In the genomic region with DNA sequence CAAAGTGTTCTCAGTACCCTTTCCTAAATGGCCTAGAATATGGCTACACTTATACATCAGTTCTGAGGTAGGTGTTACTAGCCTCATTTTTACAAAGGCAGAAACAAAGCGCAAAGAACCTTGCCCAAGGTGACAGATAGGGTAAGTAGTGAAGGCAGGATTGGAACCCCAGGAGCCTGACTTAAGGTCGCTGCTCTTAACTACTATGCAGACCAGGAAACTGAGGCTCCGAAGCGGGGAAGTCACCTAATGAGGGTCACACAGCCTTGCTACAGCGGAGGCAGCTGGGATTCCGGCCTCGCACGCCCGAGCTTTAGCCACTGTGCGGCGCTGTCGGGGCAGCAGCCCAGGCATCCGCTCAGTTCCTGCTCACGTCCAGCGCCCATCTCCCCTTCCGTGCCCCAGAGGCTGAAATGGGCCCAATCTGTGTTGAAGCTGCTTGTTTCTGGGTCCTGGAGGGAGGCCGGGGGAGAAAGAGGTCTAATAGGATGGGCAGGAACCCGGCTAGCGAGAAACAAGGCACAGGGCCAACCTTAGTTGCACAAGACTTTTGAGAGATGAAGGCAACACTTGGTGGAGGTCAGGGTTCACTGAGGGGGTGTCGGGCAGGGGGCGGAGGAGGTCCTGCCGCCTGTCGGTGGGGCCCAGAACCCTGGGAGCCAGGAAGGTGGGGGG, we compare ENCODE assay signal across 1 cellular context.
TF ChIP-seq lines count a peak whose summit lies in the region.

No MANE protein-coding gene starts in this region.

TF ChIP-seq in HepG2, 621 proteins besides CTCF, POLR2A, EP300 and RAD21 (continued from another document and continues in another):
- TF ChIP-seq, protein P1, sequence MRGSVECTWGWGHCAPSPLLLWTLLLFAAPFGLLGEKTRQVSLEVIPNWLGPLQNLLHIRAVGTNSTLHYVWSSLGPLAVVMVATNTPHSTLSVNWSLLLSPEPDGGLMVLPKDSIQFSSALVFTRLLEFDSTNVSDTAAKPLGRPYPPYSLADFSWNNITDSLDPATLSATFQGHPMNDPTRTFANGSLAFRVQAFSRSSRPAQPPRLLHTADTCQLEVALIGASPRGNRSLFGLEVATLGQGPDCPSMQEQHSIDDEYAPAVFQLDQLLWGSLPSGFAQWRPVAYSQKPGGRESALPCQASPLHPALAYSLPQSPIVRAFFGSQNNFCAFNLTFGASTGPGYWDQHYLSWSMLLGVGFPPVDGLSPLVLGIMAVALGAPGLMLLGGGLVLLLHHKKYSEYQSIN (CRISPR knock-in tag; IDR thresholded peaks at IDR 0.05; ENCODE audit: borderline replicate concordance) = no peak
- peak; percentile 69; the same call in 1 of the 2 replicates for TF ChIP-seq NR2F6 (IDR thresholded peaks at IDR 0.05)
- TF ChIP-seq NR2F6 (CRISPR knock-in tag; IDR thresholded peaks at IDR 0.05) = peak; percentile 35; the same call in 1 of the 2 replicates
- TF ChIP-seq POLR2AphosphoS2 (IDR thresholded peaks at IDR 0.05; ENCODE audit: low read depth, low read length) = no peak
- TF ChIP-seq, protein P2, sequence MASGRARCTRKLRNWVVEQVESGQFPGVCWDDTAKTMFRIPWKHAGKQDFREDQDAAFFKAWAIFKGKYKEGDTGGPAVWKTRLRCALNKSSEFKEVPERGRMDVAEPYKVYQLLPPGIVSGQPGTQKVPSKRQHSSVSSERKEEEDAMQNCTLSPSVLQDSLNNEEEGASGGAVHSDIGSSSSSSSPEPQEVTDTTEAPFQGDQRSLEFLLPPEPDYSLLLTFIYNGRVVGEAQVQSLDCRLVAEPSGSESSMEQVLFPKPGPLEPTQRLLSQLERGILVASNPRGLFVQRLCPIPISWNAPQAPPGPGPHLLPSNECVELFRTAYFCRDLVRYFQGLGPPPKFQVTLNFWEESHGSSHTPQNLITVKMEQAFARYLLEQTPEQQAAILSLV (CRISPR knock-in tag; IDR thresholded peaks at IDR 0.05; ENCODE audit: borderline replicate concordance) = 0 out of 2 replicates have a peak, but pooled peaks have one; percentile 52
- TF ChIP-seq, protein P3, sequence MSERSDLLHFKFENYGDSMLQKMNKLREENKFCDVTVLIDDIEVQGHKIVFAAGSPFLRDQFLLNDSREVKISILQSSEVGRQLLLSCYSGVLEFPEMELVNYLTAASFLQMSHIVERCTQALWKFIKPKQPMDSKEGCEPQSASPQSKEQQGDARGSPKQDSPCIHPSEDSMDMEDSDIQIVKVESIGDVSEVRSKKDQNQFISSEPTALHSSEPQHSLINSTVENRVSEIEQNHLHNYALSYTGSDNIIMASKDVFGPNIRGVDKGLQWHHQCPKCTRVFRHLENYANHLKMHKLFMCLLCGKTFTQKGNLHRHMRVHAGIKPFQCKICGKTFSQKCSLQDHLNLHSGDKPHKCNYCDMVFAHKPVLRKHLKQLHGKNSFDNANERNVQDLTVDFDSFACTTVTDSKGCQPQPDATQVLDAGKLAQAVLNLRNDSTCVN (CRISPR knock-in tag; IDR thresholded peaks at IDR 0.05; ENCODE audit: borderline replicate concordance) = no peak
- peak; percentile 43; the same call in 1 of the 2 replicates for TF ChIP-seq ZNF350 (CRISPR knock-in tag; IDR thresholded peaks at IDR 0.05; ENCODE audit: borderline replicate concordance, low read depth)
- TF ChIP-seq, protein P4, sequence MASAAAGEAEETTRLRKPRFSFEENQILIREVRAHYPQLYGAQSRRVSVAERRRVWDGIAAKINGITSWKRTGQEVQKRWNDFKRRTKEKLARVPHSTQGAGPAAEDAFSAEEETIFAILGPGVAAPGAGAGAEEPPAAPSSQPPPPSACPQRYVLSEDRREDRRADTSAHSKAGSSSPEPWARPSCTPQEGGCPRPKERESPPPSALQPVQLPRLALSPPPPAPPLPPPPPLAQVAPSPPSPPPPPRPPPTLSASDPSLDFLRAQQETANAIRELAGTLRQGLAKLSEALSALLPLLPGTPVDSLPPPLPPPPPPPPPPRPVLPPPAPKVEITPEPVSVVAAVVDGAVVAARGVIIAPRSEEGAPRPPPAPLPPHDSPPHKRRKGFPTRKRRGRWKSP (CRISPR knock-in tag; IDR thresholded peaks at IDR 0.05) = no peak; the same call in 1 of the 2 replicates
- TF ChIP-seq ZNF839 (CRISPR knock-in tag; IDR thresholded peaks at IDR 0.05; ENCODE audit: borderline replicate concordance) = no peak
- TF ChIP-seq ZNF234 (CRISPR knock-in tag; conservative IDR thresholded peaks at IDR 0.05) = 0 out of 2 replicates have a peak, but pooled peaks have one; percentile 19
- no peak for TF ChIP-seq HOXA5 (CRISPR knock-in tag; IDR thresholded peaks at IDR 0.05)
- 0 out of 2 replicates have a peak, but pooled peaks have one; percentile 29 for TF ChIP-seq MIXL1 (CRISPR knock-in tag; IDR thresholded peaks at IDR 0.05)
- TF ChIP-seq, protein P5, sequence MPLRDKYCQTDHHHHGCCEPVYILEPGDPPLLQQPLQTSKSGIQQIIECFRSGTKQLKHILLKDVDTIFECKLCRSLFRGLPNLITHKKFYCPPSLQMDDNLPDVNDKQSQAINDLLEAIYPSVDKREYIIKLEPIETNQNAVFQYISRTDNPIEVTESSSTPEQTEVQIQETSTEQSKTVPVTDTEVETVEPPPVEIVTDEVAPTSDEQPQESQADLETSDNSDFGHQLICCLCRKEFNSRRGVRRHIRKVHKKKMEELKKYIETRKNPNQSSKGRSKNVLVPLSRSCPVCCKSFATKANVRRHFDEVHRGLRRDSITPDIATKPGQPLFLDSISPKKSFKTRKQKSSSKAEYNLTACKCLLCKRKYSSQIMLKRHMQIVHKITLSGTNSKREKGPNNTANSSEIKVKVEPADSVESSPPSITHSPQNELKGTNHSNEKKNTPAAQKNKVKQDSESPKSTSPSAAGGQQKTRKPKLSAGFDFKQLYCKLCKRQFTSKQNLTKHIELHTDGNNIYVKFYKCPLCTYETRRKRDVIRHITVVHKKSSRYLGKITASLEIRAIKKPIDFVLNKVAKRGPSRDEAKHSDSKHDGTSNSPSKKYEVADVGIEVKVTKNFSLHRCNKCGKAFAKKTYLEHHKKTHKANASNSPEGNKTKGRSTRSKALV (CRISPR knock-in tag; IDR thresholded peaks at IDR 0.05) = no peak
- peak; percentile 71 for TF ChIP-seq TBX2 (CRISPR knock-in tag; IDR thresholded peaks at IDR 0.05; ENCODE audit: borderline replicate concordance)
- TF ChIP-seq MZF1 (CRISPR knock-in tag; IDR thresholded peaks at IDR 0.05; ENCODE audit: borderline replicate concordance) = no peak
- no peak for TF ChIP-seq RXRB (CRISPR knock-in tag; IDR thresholded peaks at IDR 0.05; ENCODE audit: borderline replicate concordance)
- TF ChIP-seq THAP11 (CRISPR knock-in tag; IDR thresholded peaks at IDR 0.05) = no peak
- TF ChIP-seq TAF1 (CRISPR knock-in tag; IDR thresholded peaks at IDR 0.05) = 0 out of 2 replicates have a peak, but pooled peaks have one; percentile 28
- TF ChIP-seq, protein P6, sequence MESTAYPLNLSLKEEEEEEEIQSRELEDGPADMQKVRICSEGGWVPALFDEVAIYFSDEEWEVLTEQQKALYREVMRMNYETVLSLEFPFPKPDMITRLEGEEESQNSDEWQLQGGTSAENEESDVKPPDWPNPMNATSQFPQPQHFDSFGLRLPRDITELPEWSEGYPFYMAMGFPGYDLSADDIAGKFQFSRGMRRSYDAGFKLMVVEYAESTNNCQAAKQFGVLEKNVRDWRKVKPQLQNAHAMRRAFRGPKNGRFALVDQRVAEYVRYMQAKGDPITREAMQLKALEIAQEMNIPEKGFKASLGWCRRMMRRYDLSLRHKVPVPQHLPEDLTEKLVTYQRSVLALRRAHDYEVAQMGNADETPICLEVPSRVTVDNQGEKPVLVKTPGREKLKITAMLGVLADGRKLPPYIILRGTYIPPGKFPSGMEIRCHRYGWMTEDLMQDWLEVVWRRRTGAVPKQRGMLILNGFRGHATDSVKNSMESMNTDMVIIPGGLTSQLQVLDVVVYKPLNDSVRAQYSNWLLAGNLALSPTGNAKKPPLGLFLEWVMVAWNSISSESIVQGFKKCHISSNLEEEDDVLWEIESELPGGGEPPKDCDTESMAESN (CRISPR knock-in tag; conservative IDR thresholded peaks at IDR 0.05) = peak; percentile 68
- TF ChIP-seq ZNF550 (CRISPR knock-in tag; IDR thresholded peaks at IDR 0.05; ENCODE audit: borderline replicate concordance) = no peak
- TF ChIP-seq, protein P7, sequence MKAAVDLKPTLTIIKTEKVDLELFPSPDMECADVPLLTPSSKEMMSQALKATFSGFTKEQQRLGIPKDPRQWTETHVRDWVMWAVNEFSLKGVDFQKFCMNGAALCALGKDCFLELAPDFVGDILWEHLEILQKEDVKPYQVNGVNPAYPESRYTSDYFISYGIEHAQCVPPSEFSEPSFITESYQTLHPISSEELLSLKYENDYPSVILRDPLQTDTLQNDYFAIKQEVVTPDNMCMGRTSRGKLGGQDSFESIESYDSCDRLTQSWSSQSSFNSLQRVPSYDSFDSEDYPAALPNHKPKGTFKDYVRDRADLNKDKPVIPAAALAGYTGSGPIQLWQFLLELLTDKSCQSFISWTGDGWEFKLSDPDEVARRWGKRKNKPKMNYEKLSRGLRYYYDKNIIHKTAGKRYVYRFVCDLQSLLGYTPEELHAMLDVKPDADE (CRISPR knock-in tag; IDR thresholded peaks at IDR 0.05) = no peak
- TF ChIP-seq ZNF768 (CRISPR knock-in tag; IDR thresholded peaks at IDR 0.05) = peak; percentile 74; the same call in 1 of the 2 replicates
- TF ChIP-seq, protein P8, sequence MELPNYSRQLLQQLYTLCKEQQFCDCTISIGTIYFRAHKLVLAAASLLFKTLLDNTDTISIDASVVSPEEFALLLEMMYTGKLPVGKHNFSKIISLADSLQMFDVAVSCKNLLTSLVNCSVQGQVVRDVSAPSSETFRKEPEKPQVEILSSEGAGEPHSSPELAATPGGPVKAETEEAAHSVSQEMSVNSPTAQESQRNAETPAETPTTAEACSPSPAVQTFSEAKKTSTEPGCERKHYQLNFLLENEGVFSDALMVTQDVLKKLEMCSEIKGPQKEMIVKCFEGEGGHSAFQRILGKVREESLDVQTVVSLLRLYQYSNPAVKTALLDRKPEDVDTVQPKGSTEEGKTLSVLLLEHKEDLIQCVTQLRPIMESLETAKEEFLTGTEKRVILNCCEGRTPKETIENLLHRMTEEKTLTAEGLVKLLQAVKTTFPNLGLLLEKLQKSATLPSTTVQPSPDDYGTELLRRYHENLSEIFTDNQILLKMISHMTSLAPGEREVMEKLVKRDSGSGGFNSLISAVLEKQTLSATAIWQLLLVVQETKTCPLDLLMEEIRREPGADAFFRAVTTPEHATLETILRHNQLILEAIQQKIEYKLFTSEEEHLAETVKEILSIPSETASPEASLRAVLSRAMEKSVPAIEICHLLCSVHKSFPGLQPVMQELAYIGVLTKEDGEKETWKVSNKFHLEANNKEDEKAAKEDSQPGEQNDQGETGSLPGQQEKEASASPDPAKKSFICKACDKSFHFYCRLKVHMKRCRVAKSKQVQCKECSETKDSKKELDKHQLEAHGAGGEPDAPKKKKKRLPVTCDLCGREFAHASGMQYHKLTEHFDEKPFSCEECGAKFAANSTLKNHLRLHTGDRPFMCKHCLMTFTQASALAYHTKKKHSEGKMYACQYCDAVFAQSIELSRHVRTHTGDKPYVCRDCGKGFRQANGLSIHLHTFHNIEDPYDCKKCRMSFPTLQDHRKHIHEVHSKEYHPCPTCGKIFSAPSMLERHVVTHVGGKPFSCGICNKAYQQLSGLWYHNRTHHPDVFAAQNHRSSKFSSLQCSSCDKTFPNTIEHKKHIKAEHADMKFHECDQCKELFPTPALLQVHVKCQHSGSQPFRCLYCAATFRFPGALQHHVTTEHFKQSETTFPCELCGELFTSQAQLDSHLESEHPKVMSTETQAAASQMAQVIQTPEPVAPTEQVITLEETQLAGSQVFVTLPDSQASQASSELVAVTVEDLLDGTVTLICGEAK (IDR thresholded peaks at IDR 0.05) = no peak
- TF ChIP-seq, protein P8 (CRISPR knock-in tag; IDR thresholded peaks at IDR 0.05) = 0 out of 2 replicates have a peak, but pooled peaks have one; percentile 8
- TF ChIP-seq SMYD3 (CRISPR knock-in tag; IDR thresholded peaks at IDR 0.05) = 0 out of 2 replicates have a peak, but pooled peaks have one; percentile 79
- TF ChIP-seq, protein P9, sequence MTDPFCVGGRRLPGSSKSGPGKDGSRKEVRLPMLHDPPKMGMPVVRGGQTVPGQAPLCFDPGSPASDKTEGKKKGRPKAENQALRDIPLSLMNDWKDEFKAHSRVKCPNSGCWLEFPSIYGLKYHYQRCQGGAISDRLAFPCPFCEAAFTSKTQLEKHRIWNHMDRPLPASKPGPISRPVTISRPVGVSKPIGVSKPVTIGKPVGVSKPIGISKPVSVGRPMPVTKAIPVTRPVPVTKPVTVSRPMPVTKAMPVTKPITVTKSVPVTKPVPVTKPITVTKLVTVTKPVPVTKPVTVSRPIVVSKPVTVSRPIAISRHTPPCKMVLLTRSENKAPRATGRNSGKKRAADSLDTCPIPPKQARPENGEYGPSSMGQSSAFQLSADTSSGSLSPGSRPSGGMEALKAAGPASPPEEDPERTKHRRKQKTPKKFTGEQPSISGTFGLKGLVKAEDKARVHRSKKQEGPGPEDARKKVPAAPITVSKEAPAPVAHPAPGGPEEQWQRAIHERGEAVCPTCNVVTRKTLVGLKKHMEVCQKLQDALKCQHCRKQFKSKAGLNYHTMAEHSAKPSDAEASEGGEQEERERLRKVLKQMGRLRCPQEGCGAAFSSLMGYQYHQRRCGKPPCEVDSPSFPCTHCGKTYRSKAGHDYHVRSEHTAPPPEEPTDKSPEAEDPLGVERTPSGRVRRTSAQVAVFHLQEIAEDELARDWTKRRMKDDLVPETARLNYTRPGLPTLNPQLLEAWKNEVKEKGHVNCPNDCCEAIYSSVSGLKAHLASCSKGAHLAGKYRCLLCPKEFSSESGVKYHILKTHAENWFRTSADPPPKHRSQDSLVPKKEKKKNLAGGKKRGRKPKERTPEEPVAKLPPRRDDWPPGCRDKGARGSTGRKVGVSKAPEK (CRISPR knock-in tag; IDR thresholded peaks at IDR 0.05; ENCODE audit: borderline replicate concordance) = 0 out of 2 replicates have a peak, but pooled peaks have one; percentile 54
- TF ChIP-seq MYC (CRISPR knock-in tag; IDR thresholded peaks at IDR 0.05; ENCODE audit: borderline replicate concordance) = 0 out of 2 replicates have a peak, but pooled peaks have one; percentile 23
